Comparison of ENCODE assay signal across 8 cellular contexts in genomic region chr1:44985747-44986359, GRCh38. TPM values are rescaled to one million over a fixed set of nuclear protein-coding genes. Genes with fewer than 3 reads are reported as not detected.
DNase-seq lines count a peak whose midpoint lies in the region; ATAC-seq and TF ChIP-seq lines count a peak whose summit lies in the region.

No MANE protein-coding gene starts in this region.

- no peaks in the 10 kb centered on the region for H3K9me3 Mint-ChIP-seq in osteocyte (ENCODE audit: unreplicated experiment)

- peak overlapping the region; percentile 83 for H3K4me3 ChIP-seq in epithelial cell of proximal tubule (ENCODE audit: low read depth, low read length)

- DNase-seq in A172 (ENCODE audit: low spot score), result peak; percentile 4
- DNase-seq in OCI-M1 (lab: John Stamatoyannopoulos, UW), result peak; percentile 39
- no peak for DNase-seq in epithelial cell of proximal tubule (ENCODE audit: low read depth)
- DNase-seq in osteocyte (ENCODE audit: extremely low spot score, unreplicated experiment), result no peak
- DNase-seq in H4 (ENCODE audit: low spot score), result no peak
- DNase-seq in stimulated activated CD4-positive, alpha-beta T cell treated with anti-CD3 and anti-CD28 coated beads, Interleukin-4, amount 100 ng/mL, for 1 hour, result no peak
- no peak for DNase-seq in NCI-H345 (lab: John Stamatoyannopoulos, UW)

- H3K4me3 Mint-ChIP-seq in osteocyte (ENCODE audit: unreplicated experiment), result peak overlapping the region; percentile 100

- peaks cover 6% of the 10 kb centered on the region for H3K36me3 Mint-ChIP-seq in osteocyte (ENCODE audit: unreplicated experiment)

- TF ChIP-seq CTCF in epithelial cell of proximal tubule (conservative IDR thresholded peaks at IDR 0.05; ENCODE audit: low read depth, low read length), result no peak
- no peak for TF ChIP-seq CTCF in osteocyte (IDR thresholded peaks at IDR 0.05)

- H3K4me1 Mint-ChIP-seq in osteocyte (ENCODE audit: unreplicated experiment), result peaks cover 25% of the 10 kb centered on the region

- ATAC-seq in GM19035 (IDR thresholded peaks at IDR 0.05; ENCODE audit: unreplicated experiment), result peak; percentile 9

- H3K27ac Mint-ChIP-seq in osteocyte (ENCODE audit: unreplicated experiment), result peak overlapping the region; percentile 87

- H3K27me3 Mint-ChIP-seq in osteocyte (ENCODE audit: unreplicated experiment), result no peaks in the 10 kb centered on the region

RNA-seq across cellular contexts. Expression of gene EIF2B3, which starts 0.5 kb away (rescaled TPM):
- 44.8 and 56.7 TPM in 2 replicates for total RNA-seq in A172 (2014; rRNA removed; shearing (Covaris generic))
- total RNA-seq in epithelial cell of proximal tubule (27.0 and 36.4 TPM in 2 replicates), osteocyte (29.8 and 30.2 TPM in 2 replicates)
- total RNA-seq in H4 (2014; rRNA removed; shearing (Covaris generic)), result 51.5 and 60.6 TPM in 2 replicates

RNA-seq across cellular contexts. Expression of gene HECTD3, which starts 25.3 kb away (rescaled TPM):
- 20.5 and 28.4 TPM in 2 replicates for total RNA-seq in A172 (2014; rRNA removed; shearing (Covaris generic))
- total RNA-seq in epithelial cell of proximal tubule, result 32.8 and 36.6 TPM in 2 replicates
- 48.1 and 49.4 TPM in 2 replicates for total RNA-seq in osteocyte
- total RNA-seq in H4 (2014; rRNA removed; shearing (Covaris generic)), result 16.7 and 20.9 TPM in 2 replicates

RNA-seq across cellular contexts. Expression of gene UROD, which starts 26.2 kb away (rescaled TPM):
- total RNA-seq in A172 (2014; rRNA removed; shearing (Covaris generic)), result 121 and 123 TPM in 2 replicates
- total RNA-seq in epithelial cell of proximal tubule, result 104 and 141 TPM in 2 replicates
- 128 and 131 TPM in 2 replicates for total RNA-seq in osteocyte
- 125 and 128 TPM in 2 replicates for total RNA-seq in H4 (2014; rRNA removed; shearing (Covaris generic))

Comparison
In these comparisons a context has a peak if more than half of its experiments do, and no peak if none do; other contexts are left out.
1. DNase-seq: peak in A172 (single experiment) and OCI-M1 (single experiment); none in epithelial cell of proximal tubule (single experiment), osteocyte (single experiment), H4 (single experiment), stimulated activated CD4-positive, alpha-beta T cell treated with anti-CD3 and anti-CD28 coated beads, Interleukin-4, amount 100 ng/mL, for 1 hour (single experiment) and NCI-H345 (single experiment).